8 cellular contexts compared by ENCODE assay signal in the genomic region with DNA sequence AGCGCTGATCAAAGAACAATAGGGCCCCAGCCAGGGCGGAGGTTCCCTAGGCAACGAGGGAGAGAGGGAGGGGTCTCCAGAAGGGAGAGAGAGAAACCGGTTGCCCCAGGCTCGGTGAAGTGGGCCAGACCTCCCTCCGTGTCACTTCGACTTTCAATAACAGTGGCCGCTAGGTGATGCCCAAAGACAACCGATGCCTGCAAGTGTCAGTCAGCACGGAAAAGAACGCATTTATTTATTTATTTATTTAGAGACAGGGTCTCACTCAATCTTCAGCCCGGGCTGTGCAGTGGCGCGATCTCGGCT.
DNase-seq lines count a peak whose midpoint lies in the region; ATAC-seq and TF ChIP-seq lines count a peak whose summit lies in the region.
"Not testable (repeated sequence)": the region's sequence is repeated elsewhere in the genome, so short reads cannot be mapped to it uniquely, and the experiment has no call there.

No MANE protein-coding gene starts in this region.

- DNase-seq in DMS79 (lab: John Stamatoyannopoulos, UW) (peak; percentile 18), NCI-H1105 (lab: John Stamatoyannopoulos, UW) (peak; percentile 76), NCI-H526 (lab: John Stamatoyannopoulos, UW) (peak; percentile 78 to 92), SK-N-DZ (ENCODE audit: low spot score) (peak; percentile 31), endodermal cell (peak; percentile 32)
- peak; percentile 55 for DNase-seq in activated CD8-positive, alpha-beta T cell treated with anti-CD3 and anti-CD28 coated beads, Interleukin-2, amount 10 ng/mL, durations not matched to agents 7 days and 5 days

- H3K27ac ChIP-seq in 22Rv1; endodermal cell (ENCODE audit: low read depth, low read length); parathyroid adenoma: not testable (repeated sequence)

- H3K4me1 ChIP-seq in endodermal cell (ENCODE audit: control insufficient read depth, insufficient read depth, low read length); parathyroid adenoma: not testable (repeated sequence)

- H3K79me2 ChIP-seq in parathyroid adenoma: not testable (repeated sequence)

- H3K9ac ChIP-seq in endodermal cell (ENCODE audit: extremely low read depth, low read length, poor library complexity, severe bottlenecking); parathyroid adenoma: not testable (repeated sequence)

- H2AFZ ChIP-seq in parathyroid adenoma: not testable (repeated sequence)

- 89 to 90% methylated on average over 15 of the region's 15 CpGs for WGBS in endodermal cell (ENCODE audit: insufficient coverage in 1 of 2, insufficient read length in 1 of 2), 2 experiments

- TF ChIP-seq CTCF in 22Rv1 (IDR thresholded peaks at IDR 0.05): peak; percentile 68
- peak; percentile 17 for TF ChIP-seq CTCF in endodermal cell (conservative IDR thresholded peaks at IDR 0.05)
- TF ChIP-seq CTCF in parathyroid adenoma (IDR thresholded peaks at IDR 0.05): not testable (repeated sequence)

- H3K9me3 ChIP-seq in endodermal cell (ENCODE audit: control insufficient read depth, low read length): peaks cover 33% of the 10 kb centered on the region
- H3K9me3 ChIP-seq in parathyroid adenoma (ENCODE audit: control insufficient read depth, low read length): not testable (repeated sequence)

- H3K36me3 ChIP-seq in endodermal cell (ENCODE audit: control insufficient read depth, insufficient read depth, low read length); parathyroid adenoma (ENCODE audit: control insufficient read depth, insufficient read depth, low read length): not testable (repeated sequence)

- CTCF ChIA-PET in activated CD8-positive, alpha-beta T cell treated with anti-CD3 and anti-CD28 coated beads, Interleukin-2, amount 10 ng/mL, durations not matched to agents 7 days and 5 days (lab: Charles Lee): not testable (repeated sequence)

- H3K4me2 ChIP-seq in parathyroid adenoma (ENCODE audit: low read length): peak overlapping the region; percentile 22

- not testable (repeated sequence) for H3K36me3 Mint-ChIP-seq in activated CD8-positive, alpha-beta T cell treated with anti-CD3 and anti-CD28 coated beads, Interleukin-2, amount 10 ng/mL, durations not matched to agents 7 days and 5 days (ENCODE audit: low read depth); endodermal cell (ENCODE audit: low read depth)

- not testable (repeated sequence) for H3K27me3 ChIP-seq in endodermal cell (ENCODE audit: control insufficient read depth, insufficient read depth, low read length, poor library complexity, severe bottlenecking); parathyroid adenoma (ENCODE audit: control insufficient read depth, insufficient read depth, low read length)

- H3K27me3 Mint-ChIP-seq in activated CD8-positive, alpha-beta T cell treated with anti-CD3 and anti-CD28 coated beads, Interleukin-2, amount 10 ng/mL, durations not matched to agents 7 days and 5 days (ENCODE audit: low read depth); endodermal cell (ENCODE audit: insufficient read depth): not testable (repeated sequence)

- POLR2A ChIA-PET in activated CD8-positive, alpha-beta T cell treated with anti-CD3 and anti-CD28 coated beads, Interleukin-2, amount 10 ng/mL, durations not matched to agents 7 days and 5 days (lab: Charles Lee): not testable (repeated sequence)

- H3K9me3 Mint-ChIP-seq in activated CD8-positive, alpha-beta T cell treated with anti-CD3 and anti-CD28 coated beads, Interleukin-2, amount 10 ng/mL, durations not matched to agents 7 days and 5 days (ENCODE audit: insufficient read depth): not testable (repeated sequence)
- peaks cover 92% of the 10 kb centered on the region for H3K9me3 Mint-ChIP-seq in endodermal cell

- peak overlapping the region; percentile 65 for H3K4me3 Mint-ChIP-seq in activated CD8-positive, alpha-beta T cell treated with anti-CD3 and anti-CD28 coated beads, Interleukin-2, amount 10 ng/mL, durations not matched to agents 7 days and 5 days
- peak overlapping the region; percentile 38 for H3K4me3 Mint-ChIP-seq in endodermal cell

- not testable (repeated sequence) for H3K4me3 ChIP-seq in endodermal cell (ENCODE audit: low read length); parathyroid adenoma (ENCODE audit: low read depth, low read length)

- H3K4me1 Mint-ChIP-seq in activated CD8-positive, alpha-beta T cell treated with anti-CD3 and anti-CD28 coated beads, Interleukin-2, amount 10 ng/mL, durations not matched to agents 7 days and 5 days (ENCODE audit: low read depth): peaks cover 27% of the 10 kb centered on the region
- not testable (repeated sequence) for H3K4me1 Mint-ChIP-seq in endodermal cell

- peak overlapping the region; percentile 86 for H3K27ac Mint-ChIP-seq in activated CD8-positive, alpha-beta T cell treated with anti-CD3 and anti-CD28 coated beads, Interleukin-2, amount 10 ng/mL, durations not matched to agents 7 days and 5 days
- not testable (repeated sequence) for H3K27ac Mint-ChIP-seq in endodermal cell

- ATAC-seq in activated CD8-positive, alpha-beta T cell treated with anti-CD3 and anti-CD28 coated beads, Interleukin-2, amount 10 ng/mL, durations not matched to agents 7 days and 5 days: not testable (repeated sequence)

Comparison
In these comparisons a context has a peak if more than half of its experiments do, and no peak if none do; other contexts are left out.
1. DNase-seq: peak in every context shown above with its lines; median percentile 85 in NCI-H526; 76 in NCI-H1105; 55 in activated CD8-positive, alpha-beta T cell treated with anti-CD3 and anti-CD28 coated beads, Interleukin-2, amount 10 ng/mL, durations not matched to agents 7 days and 5 days; 32 in endodermal cell; 31 in SK-N-DZ; 18 in DMS79.